Comparison of ENCODE assay signal across 10 cellular contexts in genomic region chr3:183377307-183377959, GRCh38. TPM values are rescaled to one million over a fixed set of nuclear protein-coding genes. Genes with fewer than 3 reads are reported as not detected.
DNase-seq lines count a peak whose midpoint lies in the region; ATAC-seq lines count a peak whose summit lies in the region.
"Had no signal": no experiment of that assay in that cellular context is flagged by ENCODE, and none has a peak within 500 bp of the region (broad histone marks: within the 10 kb centered on the region; RNA-seq: fewer than 3 reads in every experiment).

No MANE protein-coding gene starts in this region.

- no peak overlapping the region for H3K4me3 Mint-ChIP-seq in activated naive CD4-positive, alpha-beta T cell treated with anti-CD3 and anti-CD28 coated beads, Interleukin-2, amount 10 ng/mL, durations not matched to agents 7 days and 5 days
- H3K4me3 Mint-ChIP-seq in activated T-cell treated with anti-CD3 and anti-CD28 coated beads, Interleukin-2, amount 50 U/mL, for 4 hours, result no peak overlapping the region
- peak overlapping the region in 1 of 2 donors; percentile 25 for H3K4me3 Mint-ChIP-seq in stimulated activated naive CD8-positive, alpha-beta T cell treated with anti-CD3 and anti-CD28 coated beads, Interleukin-15, amount 100 ng/mL, for 72 hours
- H3K4me3 Mint-ChIP-seq: naive B cell had no signal

- H3K27me3 Mint-ChIP-seq in activated naive CD4-positive, alpha-beta T cell treated with anti-CD3 and anti-CD28 coated beads, Interleukin-2, amount 10 ng/mL, durations not matched to agents 7 days and 5 days, result peaks cover 3% of the 10 kb centered on the region
- H3K27me3 Mint-ChIP-seq in activated T-cell treated with anti-CD3 and anti-CD28 coated beads, Interleukin-2, amount 50 U/mL, for 4 hours (ENCODE audit: low read depth), result no peaks in the 10 kb centered on the region
- H3K27me3 Mint-ChIP-seq in stimulated activated naive CD8-positive, alpha-beta T cell treated with anti-CD3 and anti-CD28 coated beads, Interleukin-15, amount 100 ng/mL, for 72 hours, result no peaks in the 10 kb centered on the region

- no peaks in the 10 kb centered on the region for H3K4me1 Mint-ChIP-seq in activated naive CD4-positive, alpha-beta T cell treated with anti-CD3 and anti-CD28 coated beads, Interleukin-2, amount 10 ng/mL, durations not matched to agents 7 days and 5 days
- H3K4me1 Mint-ChIP-seq in activated T-cell treated with anti-CD3 and anti-CD28 coated beads, Interleukin-2, amount 50 U/mL, for 4 hours (ENCODE audit: low read depth), result peaks cover 15% of the 10 kb centered on the region
- H3K4me1 Mint-ChIP-seq in stimulated activated naive CD8-positive, alpha-beta T cell treated with anti-CD3 and anti-CD28 coated beads, Interleukin-15, amount 100 ng/mL, for 72 hours, result peaks cover 32% of the 10 kb centered on the region

- peak in 1 of 2 donors; percentile 30 for DNase-seq in activated naive CD4-positive, alpha-beta T cell treated with anti-CD3 and anti-CD28 coated beads, Interleukin-2, amount 50 U/mL, for 72 hours (ENCODE audit: low spot score in 2 of 2)
- DNase-seq in activated naive CD4-positive, alpha-beta T cell treated with anti-CD3 and anti-CD28 coated beads, Interleukin-2, amount 10 ng/mL, durations not matched to agents 7 days and 5 days, result no peak
- DNase-seq in NCI-H1436 treated with DMSO at 0.1 percent for 48 hours (lab: John Stamatoyannopoulos, UW) (peak; percentile 82), EL (no peak)
- no peak for DNase-seq in activated T-cell treated with anti-CD3 and anti-CD28 coated beads, Interleukin-2, amount 50 U/mL, for 4 hours
- no peak for DNase-seq in stimulated activated naive CD8-positive, alpha-beta T cell treated with anti-CD3 and anti-CD28 coated beads, Interleukin-15, amount 100 ng/mL, for 72 hours
- DNase-seq: naive B cell, uterus had no signal

- no peaks in the 10 kb centered on the region for H3K36me3 Mint-ChIP-seq in activated naive CD4-positive, alpha-beta T cell treated with anti-CD3 and anti-CD28 coated beads, Interleukin-2, amount 50 U/mL, for 72 hours
- no peaks in the 10 kb centered on the region for H3K36me3 Mint-ChIP-seq in activated naive CD4-positive, alpha-beta T cell treated with anti-CD3 and anti-CD28 coated beads, Interleukin-2, amount 10 ng/mL, durations not matched to agents 7 days and 5 days
- no peaks in the 10 kb centered on the region for H3K36me3 Mint-ChIP-seq in activated T-cell treated with anti-CD3 and anti-CD28 coated beads, Interleukin-2, amount 50 U/mL, for 4 hours (ENCODE audit: insufficient read depth)
- H3K36me3 Mint-ChIP-seq: naive B cell had no signal

- H3K27ac Mint-ChIP-seq in activated naive CD4-positive, alpha-beta T cell treated with anti-CD3 and anti-CD28 coated beads, Interleukin-2, amount 50 U/mL, for 72 hours, result peak overlapping the region; percentile 36 to 67
- H3K27ac Mint-ChIP-seq in activated naive CD4-positive, alpha-beta T cell treated with anti-CD3 and anti-CD28 coated beads, Interleukin-2, amount 10 ng/mL, durations not matched to agents 7 days and 5 days, result no peak overlapping the region
- H3K27ac Mint-ChIP-seq in stimulated activated naive CD8-positive, alpha-beta T cell treated with anti-CD3 and anti-CD28 coated beads, Interleukin-15, amount 100 ng/mL, for 72 hours, result no peak overlapping the region

- CTCF ChIA-PET in activated naive CD4-positive, alpha-beta T cell treated with anti-CD3 and anti-CD28 coated beads, Interleukin-2, amount 10 ng/mL, durations not matched to agents 7 days and 5 days (lab: Charles Lee), result interaction anchor here (2.6 kb wide), 1 partner anchor 192 kb away, joined by 14 read pairs; no protein-coding TSS in a partner anchor

- ATAC-seq in activated naive CD4-positive, alpha-beta T cell treated with anti-CD3 and anti-CD28 coated beads, Interleukin-2, amount 50 U/mL, for 72 hours, result peak; percentile 93 to 94
- peak; percentile 87 to 90 for ATAC-seq in activated T-cell treated with anti-CD3 and anti-CD28 coated beads, Interleukin-2, amount 50 U/mL, for 4 hours
- peak; percentile 80 for ATAC-seq in stimulated activated naive CD8-positive, alpha-beta T cell treated with anti-CD3 and anti-CD28 coated beads, Interleukin-15, amount 100 ng/mL, for 72 hours
- ATAC-seq in GM21723 (IDR thresholded peaks at IDR 0.05; ENCODE audit: unreplicated experiment) (no peak), HG03139 (IDR thresholded peaks at IDR 0.05; ENCODE audit: unreplicated experiment) (no peak)

- H3K9me3 Mint-ChIP-seq in activated naive CD4-positive, alpha-beta T cell treated with anti-CD3 and anti-CD28 coated beads, Interleukin-2, amount 50 U/mL, for 72 hours, result no peaks in the 10 kb centered on the region
- no peaks in the 10 kb centered on the region for H3K9me3 Mint-ChIP-seq in activated naive CD4-positive, alpha-beta T cell treated with anti-CD3 and anti-CD28 coated beads, Interleukin-2, amount 10 ng/mL, durations not matched to agents 7 days and 5 days
- no peaks in the 10 kb centered on the region for H3K9me3 Mint-ChIP-seq in activated T-cell treated with anti-CD3 and anti-CD28 coated beads, Interleukin-2, amount 50 U/mL, for 4 hours
- no peaks in the 10 kb centered on the region for H3K9me3 Mint-ChIP-seq in stimulated activated naive CD8-positive, alpha-beta T cell treated with anti-CD3 and anti-CD28 coated beads, Interleukin-15, amount 100 ng/mL, for 72 hours
- H3K9me3 Mint-ChIP-seq: naive B cell had no signal

RNA-seq across cellular contexts. Expression of gene MCF2L2, which starts 51.0 kb away (rescaled TPM):
- total RNA-seq in activated naive CD4-positive, alpha-beta T cell treated with anti-CD3 and anti-CD28 coated beads, Interleukin-2, amount 50 U/mL, for 72 hours, result 1 to 10 TPM; 1.5 to 2.5 TPM
- 1 to 10 TPM in 2 of 3 donors, under 1 TPM in 1; 0.58 to 1.4 (median 1.3) TPM for total RNA-seq in activated T-cell treated with anti-CD3 and anti-CD28 coated beads, Interleukin-2, amount 50 U/mL, for 4 hours

Comparison
In these comparisons a context has a peak if more than half of its experiments do, and no peak if none do; other contexts are left out.
1. H3K27ac Mint-ChIP-seq: peak in activated naive CD4-positive, alpha-beta T cell treated with anti-CD3 and anti-CD28 coated beads, Interleukin-2, amount 50 U/mL, for 72 hours (2 of 2); none in activated naive CD4-positive, alpha-beta T cell treated with anti-CD3 and anti-CD28 coated beads, Interleukin-2, amount 10 ng/mL, durations not matched to agents 7 days and 5 days (single experiment) and stimulated activated naive CD8-positive, alpha-beta T cell treated with anti-CD3 and anti-CD28 coated beads, Interleukin-15, amount 100 ng/mL, for 72 hours (0 of 2).
2. ATAC-seq: peak in activated naive CD4-positive, alpha-beta T cell treated with anti-CD3 and anti-CD28 coated beads, Interleukin-2, amount 50 U/mL, for 72 hours (2 of 2), activated T-cell treated with anti-CD3 and anti-CD28 coated beads, Interleukin-2, amount 50 U/mL, for 4 hours (2 of 2) and stimulated activated naive CD8-positive, alpha-beta T cell treated with anti-CD3 and anti-CD28 coated beads, Interleukin-15, amount 100 ng/mL, for 72 hours (single experiment); none in GM21723 (single experiment) and HG03139 (single experiment).